In the genomic region with DNA sequence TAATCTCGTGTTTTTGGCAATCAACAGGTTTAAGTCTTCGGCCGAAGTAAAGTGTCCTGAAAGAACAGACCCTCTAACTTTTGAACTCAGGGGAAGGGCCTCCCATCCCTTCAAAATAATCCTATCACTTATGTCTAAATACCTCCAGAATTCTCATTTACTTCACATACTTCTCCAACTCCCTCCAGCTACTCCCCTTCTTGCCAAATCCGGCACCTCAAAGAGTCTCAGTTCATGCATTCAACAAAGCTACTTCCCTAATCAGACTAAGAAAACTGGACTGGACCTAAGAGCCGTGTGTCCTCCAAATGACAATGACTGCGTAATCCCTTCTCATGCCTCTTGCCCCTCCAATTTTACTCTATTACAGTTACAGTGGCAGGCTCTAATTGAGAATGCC, we compare ENCODE assay signal across 8 cellular contexts. TPM values are rescaled to one million over a fixed set of nuclear protein-coding genes. Genes with fewer than 3 reads are reported as not detected.
DNase-seq lines count a peak whose midpoint lies in the region; ATAC-seq and TF ChIP-seq lines count a peak whose summit lies in the region.

No MANE protein-coding gene starts in this region.

- H3K9me3 ChIP-seq in iPS-18c (ENCODE audit: control insufficient read depth, insufficient read depth, low read length) (no peaks in the 10 kb centered on the region), testis (no peaks in the 10 kb centered on the region)

- CTCF ChIA-PET in activated CD8-positive, alpha-beta memory T cell treated with anti-CD3 and anti-CD28 coated beads, Interleukin-2, amount 10 ng/mL, durations not matched to agents 7 days and 5 days (lab: Charles Lee) = interaction anchor here (0.6 to 1.8 kb wide), 4 partner anchors 30 to 293 kb away, joined by 3 to 14 read pairs (median 3); a partner anchor contains a TSS

- peaks cover 77% of the 10 kb centered on the region for H3K4me1 Mint-ChIP-seq in activated CD8-positive, alpha-beta memory T cell treated with anti-CD3 and anti-CD28 coated beads, Interleukin-2, amount 10 ng/mL, durations not matched to agents 7 days and 5 days

- TF ChIP-seq CTCF in WI38 (IDR thresholded peaks at IDR 0.05; ENCODE audit: low read depth, low read length) (no peak), testis (IDR thresholded peaks at IDR 0.05) (no peak)

- H3K4me1 ChIP-seq in testis = peaks cover 49% of the 10 kb centered on the region

- H3K36me3 ChIP-seq in testis (ENCODE audit: low read depth, missing control alignments) = no peaks in the 10 kb centered on the region

- peak overlapping the region; percentile 98 for H3K27ac Mint-ChIP-seq in activated CD8-positive, alpha-beta memory T cell treated with anti-CD3 and anti-CD28 coated beads, Interleukin-2, amount 10 ng/mL, durations not matched to agents 7 days and 5 days

- peaks cover 34% of the 10 kb centered on the region for H3K36me3 Mint-ChIP-seq in activated CD8-positive, alpha-beta memory T cell treated with anti-CD3 and anti-CD28 coated beads, Interleukin-2, amount 10 ng/mL, durations not matched to agents 7 days and 5 days

- peak overlapping the region; percentile 86 for H3K4me3 Mint-ChIP-seq in activated CD8-positive, alpha-beta memory T cell treated with anti-CD3 and anti-CD28 coated beads, Interleukin-2, amount 10 ng/mL, durations not matched to agents 7 days and 5 days

- H3K4me3 ChIP-seq in WI38 (ENCODE audit: low read depth, low read length) (peak overlapping the region; percentile 99), iPS-18c (ENCODE audit: insufficient read depth, low read depth, low read length) (peak overlapping the region; percentile 76; the same call in 1 of the 2 replicates), testis (peak overlapping the region; percentile 85 to 91)

- no peak for TF ChIP-seq POLR2A in testis (IDR thresholded peaks at IDR 0.05)

- no peak for DNase-seq in activated CD8-positive, alpha-beta memory T cell treated with anti-CD3 and anti-CD28 coated beads, Interleukin-2, amount 10 ng/mL, durations not matched to agents 7 days and 5 days
- no peak for DNase-seq in activated CD8-positive, alpha-beta memory T cell treated with anti-CD3 and anti-CD28 coated beads, Interleukin-2, amount 50 U/mL, for 4 hours
- DNase-seq in testis (no peak), NCI-H187 (lab: John Stamatoyannopoulos, UW) (no peak), midbrain (lab: John Stamatoyannopoulos, UW) (no peak), HPDE6-E6E7 (ENCODE audit: extremely low spot score) (no peak)

- ATAC-seq in activated CD8-positive, alpha-beta memory T cell treated with anti-CD3 and anti-CD28 coated beads, Interleukin-2, amount 10 ng/mL, durations not matched to agents 7 days and 5 days = no peak

- H3K27me3 Mint-ChIP-seq in activated CD8-positive, alpha-beta memory T cell treated with anti-CD3 and anti-CD28 coated beads, Interleukin-2, amount 10 ng/mL, durations not matched to agents 7 days and 5 days = no peaks in the 10 kb centered on the region

- peak overlapping the region in 1 of 2 donors; percentile 95 for H3K27ac ChIP-seq in testis

- no peaks in the 10 kb centered on the region for H3K27me3 ChIP-seq in testis

- intact Hi-C loops in testis (cut with DNase I; ENCODE audit: low total_unique reads) = loop anchor here (10.0 kb wide), 1 partner anchor 103 kb away; a partner anchor contains a TSS

- H3K9me3 Mint-ChIP-seq in activated CD8-positive, alpha-beta memory T cell treated with anti-CD3 and anti-CD28 coated beads, Interleukin-2, amount 10 ng/mL, durations not matched to agents 7 days and 5 days (ENCODE audit: low read depth) = no peaks in the 10 kb centered on the region

- WGBS in testis, 2 donors = 30 to 35% methylated on average over 6 of the region's 6 CpGs

RNA-seq across cellular contexts. Expression of a gene that starts 1.3 kb away (rescaled TPM):
- total RNA-seq in activated CD8-positive, alpha-beta memory T cell treated with anti-CD3 and anti-CD28 coated beads, Interleukin-2, amount 10 ng/mL, durations not matched to agents 7 days and 5 days = 100 to 1,000 TPM; 189 to 258 TPM
- total RNA-seq in testis = 100 to 1,000 TPM; 266 to 333 TPM
- 257 TPM for polyA plus RNA-seq in testis (ENCODE audit: insufficient read depth, low read depth, low replicate concordance)

RNA-seq across cellular contexts. Expression of a gene that starts 1.4 kb away (rescaled TPM):
- total RNA-seq in activated CD8-positive, alpha-beta memory T cell treated with anti-CD3 and anti-CD28 coated beads, Interleukin-2, amount 10 ng/mL, durations not matched to agents 7 days and 5 days = 10 to 100 TPM; 36.9 to 42.3 TPM
- 100 to 1,000 TPM in 1 of 2 donors, 10 to 100 TPM in 1; 90.1 to 121 TPM for total RNA-seq in testis
- 159 TPM for polyA plus RNA-seq in testis (ENCODE audit: insufficient read depth, low read depth, low replicate concordance)

RNA-seq across cellular contexts. Expression of a gene that starts 30.0 kb away (rescaled TPM):
- 10 to 100 TPM; 43.9 to 51.2 TPM for total RNA-seq in activated CD8-positive, alpha-beta memory T cell treated with anti-CD3 and anti-CD28 coated beads, Interleukin-2, amount 10 ng/mL, durations not matched to agents 7 days and 5 days
- total RNA-seq in testis = 10 to 100 TPM; 41.7 to 55.8 TPM
- polyA plus RNA-seq in testis (ENCODE audit: insufficient read depth, low read depth, low replicate concordance) = 39.8 TPM

RNA-seq across cellular contexts. Expression of a gene that starts 30.5 kb away (rescaled TPM):
- 10 to 100 TPM; 48.3 to 60.6 TPM for total RNA-seq in activated CD8-positive, alpha-beta memory T cell treated with anti-CD3 and anti-CD28 coated beads, Interleukin-2, amount 10 ng/mL, durations not matched to agents 7 days and 5 days
- 10 to 100 TPM; 41.8 to 42.1 TPM for total RNA-seq in testis
- 61.8 TPM for polyA plus RNA-seq in testis (ENCODE audit: insufficient read depth, low read depth, low replicate concordance)

RNA-seq across cellular contexts. Expression of a gene that starts 36.5 kb away (rescaled TPM):
- total RNA-seq in activated CD8-positive, alpha-beta memory T cell treated with anti-CD3 and anti-CD28 coated beads, Interleukin-2, amount 10 ng/mL, durations not matched to agents 7 days and 5 days = 1 to 10 TPM; 3.8 to 3.9 TPM
- total RNA-seq in testis = 10 to 100 TPM; 11.1 TPM
- polyA plus RNA-seq in testis (ENCODE audit: insufficient read depth, low read depth, low replicate concordance) = 6.6 TPM
